In the genomic region with DNA sequence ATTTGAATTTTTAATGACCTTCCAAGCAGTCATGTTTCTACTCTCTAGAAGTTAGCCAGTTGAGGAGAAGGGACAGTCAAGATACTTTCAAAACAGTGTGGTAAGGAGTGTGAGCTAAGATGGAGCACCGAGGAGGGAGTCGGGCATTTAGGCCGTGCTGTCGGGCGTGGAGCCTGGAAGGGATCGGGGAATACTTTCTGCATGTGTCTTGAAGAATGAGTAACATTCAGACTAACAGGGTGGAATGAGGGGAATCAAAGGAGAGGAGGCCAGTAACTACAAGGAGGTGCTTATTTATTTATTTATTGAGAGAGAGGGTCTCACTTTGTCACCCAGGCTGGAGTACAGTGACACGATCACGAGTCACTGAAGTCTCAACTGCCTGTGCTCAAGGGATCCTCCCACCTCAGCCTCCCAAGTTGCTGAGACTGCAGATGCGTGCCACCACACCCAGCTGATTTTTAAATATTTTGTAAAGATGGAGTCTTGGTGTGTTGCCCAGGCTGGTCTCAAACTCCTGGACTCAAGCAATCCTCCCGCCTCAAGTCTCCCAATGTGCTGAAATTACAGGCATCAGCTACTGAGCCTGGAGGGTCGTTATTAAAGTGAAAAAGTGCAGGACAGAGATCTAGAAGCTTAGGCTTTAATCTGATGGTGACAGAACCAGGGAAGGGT, we compare ENCODE assay signal across 8 cellular contexts. TPM values are rescaled to one million over a fixed set of nuclear protein-coding genes. Genes with fewer than 3 reads are reported as not detected.
A peak's percentile ranks its signal among the peaks of the same experiment; 100 is the strongest.
DNase-seq lines count a peak whose midpoint lies in the region; FAIRE-seq and TF ChIP-seq lines count a peak whose summit lies in the region.
"Not testable (repeated sequence)": the region's sequence is repeated elsewhere in the genome, so short reads cannot be mapped to it uniquely, and the experiment has no call there.

No MANE protein-coding gene starts in this region.

- FAIRE-seq in keratinocyte (lab: Jason Lieb, UNC): not testable (repeated sequence)

- dilution Hi-C loops in keratinocyte (cut with MboI; ENCODE audit: extremely low pct_ligation_motif_present, low sequenced_read_pairs): not testable (repeated sequence)

- BruUV-seq in A673 (replicated peaks; lab: Mats Ljungman, UMichigan): TSS peak; percentile 32

- intact Hi-C loops in A673 (cut with micrococcal nuclease; ENCODE audit: unreplicated experiment): not testable (repeated sequence)
- intact Hi-C loops in esophagus muscularis mucosa (cut with DNase I): loop anchor here (2.0 to 10.0 kb wide), 4 partner anchors 27 to 189 kb away; partner anchors contain the start of gene KCTD7

- H3K4me1 ChIP-seq in A673 (ENCODE audit: insufficient read depth, low read length, poor library complexity, severe bottlenecking): not testable (repeated sequence)
- peaks cover 19 to 28% (median 26%) of the 10 kb centered on the region in 4 donors for H3K4me1 ChIP-seq in esophagus muscularis mucosa
- H3K4me1 ChIP-seq in keratinocyte (ENCODE audit: control insufficient read depth, extremely low read depth, insufficient read depth, low read length): peaks cover 10% of the 10 kb centered on the region

- not testable (repeated sequence) for H3K9me3 ChIP-seq in A673 (ENCODE audit: low read depth, low read length, poor library complexity, severe bottlenecking); esophagus muscularis mucosa; keratinocyte (ENCODE audit: control insufficient read depth, low read depth, low read length)

- POLR2A ChIA-PET in A673 (lab: Charles Lee; ENCODE audit: low non-redundant PET): not testable (repeated sequence)

- H3K4me2 ChIP-seq in keratinocyte (ENCODE audit: control insufficient read depth, extremely low read depth, insufficient read depth, low read depth, low read length): peak overlapping the region; percentile 73

- not testable (repeated sequence) for DNase-seq in A673 (ENCODE audit: low spot score); esophagus muscularis mucosa (ENCODE audit: extremely low spot score); keratinocyte (ENCODE audit: low read depth, low spot score)
- DNase-seq in GM03348 (ENCODE audit: low spot score): peak; percentile 33
- DNase-seq in NCI-H226: peak; percentile 49
- DNase-seq in activated CD4-positive, alpha-beta T cell treated with anti-CD3 and anti-CD28 coated beads for 48 hours: peak; percentile 31
- DNase-seq in astrocyte of the hippocampus (ENCODE audit: low read depth, low spot score): peak; percentile 55
- DNase-seq in renal cortical epithelial cell (ENCODE audit: low read depth): peak; percentile 20

- 56% methylated on average over 11 of the region's 11 CpGs for WGBS in esophagus muscularis mucosa

- H3K27ac ChIP-seq in A673 (ENCODE audit: low read depth, low read length, poor library complexity, severe bottlenecking): not testable (repeated sequence)
- H3K27ac ChIP-seq in esophagus muscularis mucosa (replicated peaks in 1 of 4): peak overlapping the region; percentile 93 to 99 (median 98)
- peak overlapping the region; percentile 94 for H3K27ac ChIP-seq in keratinocyte (ENCODE audit: control insufficient read depth, insufficient read depth, low read length)

- CTCF ChIA-PET in A673 (lab: Charles Lee): not testable (repeated sequence)

- peak overlapping the region; percentile 94 for H3K9ac ChIP-seq in keratinocyte (ENCODE audit: control insufficient read depth, extremely low read depth, insufficient read depth, low read length)

- TF ChIP-seq EP300 in esophagus muscularis mucosa (IDR thresholded peaks at IDR 0.05): not testable (repeated sequence)

- H3K79me2 ChIP-seq in keratinocyte (ENCODE audit: control insufficient read depth, insufficient read depth, low read length): peaks cover 51% of the 10 kb centered on the region

- H2AFZ ChIP-seq in keratinocyte (ENCODE audit: control insufficient read depth, low read length): not testable (repeated sequence)

- TF ChIP-seq CTCF in A673 (conservative IDR thresholded peaks at IDR 0.05; ENCODE audit: low read depth, low read length); esophagus muscularis mucosa (IDR thresholded peaks at IDR 0.05); keratinocyte (optimal IDR thresholded peaks at IDR 0.05 in 1 of 3, IDR thresholded peaks at IDR 0.05 in 1 of 3, conservative IDR thresholded peaks at IDR 0.05 in 1 of 3; ENCODE audit: extremely low read depth in 1 of 3, insufficient read depth in 2 of 3, low read length in 3 of 3): not testable (repeated sequence)

- not testable (repeated sequence) for TF ChIP-seq POLR2A in esophagus muscularis mucosa (IDR thresholded peaks at IDR 0.05; ENCODE audit: low read depth)

- H3K27me3 ChIP-seq in A673 (replicated peaks; ENCODE audit: insufficient read depth, low read depth, low read length, poor library complexity); esophagus muscularis mucosa; keratinocyte (ENCODE audit: control insufficient read depth, extremely low read depth, insufficient read depth, low read length): not testable (repeated sequence)

- H4K20me1 ChIP-seq in keratinocyte (ENCODE audit: control insufficient read depth, extremely low read depth, insufficient read depth, low read length): not testable (repeated sequence)

- not testable (repeated sequence) for H3K9me1 ChIP-seq in keratinocyte (ENCODE audit: control insufficient read depth, extremely low read depth, insufficient read depth, low read length)

- H3K4me3 ChIP-seq in A673 (ENCODE audit: low read depth, low read length, poor library complexity, severe bottlenecking) (peak overlapping the region; percentile 80), esophagus muscularis mucosa (peak overlapping the region; percentile 86 to 94 (median 93)), keratinocyte (ENCODE audit: control insufficient read depth in 2 of 3, extremely low read depth in 1 of 3, insufficient read depth in 2 of 3, low read depth in 1 of 3, low read length in 3 of 3) (peak overlapping the region; percentile 89 to 91 (median 90))

- H3K36me3 ChIP-seq in A673 (ENCODE audit: insufficient read depth, low read length, poor library complexity, severe bottlenecking); esophagus muscularis mucosa; keratinocyte (ENCODE audit: control insufficient read depth in 2 of 2, extremely low read depth in 1 of 2, insufficient read depth in 2 of 2, low read length in 2 of 2): not testable (repeated sequence)

RNA-seq across cellular contexts. Expression of gene KCTD7, which starts 27.3 kb away (rescaled TPM):
- 10.6 and 13.8 TPM in 2 replicates for total RNA-seq in A673 (2021)
- 10 to 100 TPM in 3 of 4 donors, 1 to 10 TPM in 1; 9.4 to 22.5 (median 15.1) TPM for total RNA-seq in esophagus muscularis mucosa
- 3.7 to 5.2 TPM (median 4.6 TPM) in 3 replicates for polyA plus RNA-seq in keratinocyte
- 1.8 TPM for polyA plus RNA-seq in keratinocyte (2011; ENCODE audit: low read depth)
- polyA plus RNA-seq in keratinocyte (2011; cell fraction: cytosol; rRNA removed): 3.5 and 3.6 TPM in 2 replicates
- polyA plus RNA-seq in keratinocyte (2011; cell fraction: nucleus; rRNA removed): 12.6 and 14.8 TPM in 2 replicates
- 2.1 and 2.9 TPM in 2 replicates for polyA plus RNA-seq in keratinocyte (2012; ENCODE audit: low replicate concordance)
- 8.6 to 14.1 TPM (median 8.7 TPM) in 3 replicates for polyA minus RNA-seq in keratinocyte
- polyA minus RNA-seq in keratinocyte (2011; cell fraction: cytosol; rRNA and poly(A)+ RNA removed): 2.5 TPM
- 5.6 and 6.6 TPM in 2 replicates for polyA minus RNA-seq in keratinocyte (2011; cell fraction: nucleus; rRNA and poly(A)+ RNA removed)
- 4.0 and 8.4 TPM in 2 replicates for total RNA-seq in renal cortical epithelial cell
